ENCODE assay signal across 10 cellular contexts in the genomic region with DNA sequence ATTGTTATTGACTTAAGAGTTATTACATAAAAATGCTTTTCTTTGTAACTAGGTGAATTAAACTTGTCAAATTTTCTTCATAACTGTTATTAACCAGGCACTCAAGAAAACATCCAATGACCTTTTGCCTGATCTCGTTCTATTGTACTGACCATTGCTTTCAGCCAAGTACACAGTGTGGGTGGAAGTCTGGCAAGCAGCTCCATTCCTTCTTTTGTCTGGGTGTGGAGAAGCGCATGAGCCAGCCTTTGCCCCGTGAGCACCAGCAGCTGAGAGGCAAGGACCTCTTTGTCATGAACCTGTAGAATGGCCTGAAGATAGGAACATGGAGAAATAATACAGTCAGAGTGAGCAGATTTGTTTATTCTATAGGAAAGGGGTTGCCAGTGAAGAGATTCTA. TPM values are rescaled to one million over a fixed set of nuclear protein-coding genes. Genes with fewer than 3 reads are reported as not detected.
A peak's percentile ranks its signal among the peaks of the same experiment; 100 is the strongest.
DNase-seq lines count a peak whose midpoint lies in the region; ATAC-seq and TF ChIP-seq lines count a peak whose summit lies in the region.
"Had no signal": no experiment of that assay in that cellular context is flagged by ENCODE, and none has a peak within 500 bp of the region (broad histone marks: within the 10 kb centered on the region; RNA-seq: fewer than 3 reads in every experiment).

No MANE protein-coding gene starts in this region.

- intact Hi-C loops in CD8-positive, alpha-beta T cell (cut with DNase I, micrococcal nuclease): no loop called here
- intact Hi-C loops in ascending aorta (cut with DNase I) (no loop called here), Right ventricle myocardium inferior (cut with DNase I) (no loop called here), ovary (cut with DNase I) (no loop called here), mucosa of descending colon (cut with DNase I, micrococcal nuclease) (no loop called here)

- peaks cover 54% of the 10 kb centered on the region for H3K36me3 Mint-ChIP-seq in CD8-positive, alpha-beta T cell
- H3K36me3 Mint-ChIP-seq in activated CD4-positive, alpha-beta T cell treated with anti-CD3 and anti-CD28 coated beads, Interleukin-2, amount 10 ng/mL, durations not matched to agents 7 days and 5 days (ENCODE audit: low read depth): peaks cover 46% of the 10 kb centered on the region

- POLR2A ChIA-PET in CD8-positive, alpha-beta T cell (lab: Charles Lee): no interaction called here
- POLR2A ChIA-PET in activated CD4-positive, alpha-beta T cell treated with anti-CD3 and anti-CD28 coated beads, Interleukin-2, amount 10 ng/mL, durations not matched to agents 7 days and 5 days (lab: Charles Lee): no interaction called here

- peaks cover 17% of the 10 kb centered on the region for H3K36me3 ChIP-seq in CD8-positive, alpha-beta T cell (ENCODE audit: insufficient read depth, low read length)
- H3K36me3 ChIP-seq in ascending aorta (peaks cover 29 to 47% of the 10 kb centered on the region in 2 donors), ovary (no peaks in the 10 kb centered on the region), mucosa of descending colon (ENCODE audit: low read depth) (no peaks in the 10 kb centered on the region)

- no peaks in the 10 kb centered on the region for H3K27me3 Mint-ChIP-seq in CD8-positive, alpha-beta T cell (ENCODE audit: low read depth)
- no peaks in the 10 kb centered on the region for H3K27me3 Mint-ChIP-seq in activated CD4-positive, alpha-beta T cell treated with anti-CD3 and anti-CD28 coated beads, Interleukin-2, amount 10 ng/mL, durations not matched to agents 7 days and 5 days

- no peaks in the 10 kb centered on the region for H3K27me3 ChIP-seq in CD8-positive, alpha-beta T cell (ENCODE audit: insufficient read depth, low read length)
- H3K27me3 ChIP-seq in ascending aorta (no peaks in the 10 kb centered on the region), ovary (no peaks in the 10 kb centered on the region)

- no peak for ATAC-seq in CD8-positive, alpha-beta T cell
- ATAC-seq in Right ventricle myocardium inferior (peak; percentile 82), mucosa of descending colon (no peak)
- ATAC-seq: activated CD4-positive, CD25-positive, alpha-beta regulatory T cell treated with anti-CD3 and anti-CD28 coated beads, Interleukin-2, amount 50 U/mL, for 24 hours had no signal

- TF ChIP-seq EP300 in ovary (IDR thresholded peaks at IDR 0.05): no peak

- no peak for TF ChIP-seq CTCF in CD8-positive, alpha-beta T cell (IDR thresholded peaks at IDR 0.05)
- TF ChIP-seq CTCF in ascending aorta (IDR thresholded peaks at IDR 0.05): no peak
- TF ChIP-seq CTCF in ovary (IDR thresholded peaks at IDR 0.05): no peak
- no peak for TF ChIP-seq CTCF in mucosa of descending colon (IDR thresholded peaks at IDR 0.05)

- TF ChIP-seq POLR2A in ovary (IDR thresholded peaks at IDR 0.05): no peak

- no peaks in the 10 kb centered on the region for H3K9me3 ChIP-seq in CD8-positive, alpha-beta T cell (ENCODE audit: low read length)
- no peaks in the 10 kb centered on the region for H3K9me3 ChIP-seq in ascending aorta
- no peaks in the 10 kb centered on the region for H3K9me3 ChIP-seq in ovary
- no peaks in the 10 kb centered on the region for H3K9me3 ChIP-seq in mucosa of descending colon

- peak overlapping the region; percentile 76 for H3K27ac Mint-ChIP-seq in CD8-positive, alpha-beta T cell
- H3K27ac Mint-ChIP-seq in activated CD4-positive, alpha-beta T cell treated with anti-CD3 and anti-CD28 coated beads, Interleukin-2, amount 10 ng/mL, durations not matched to agents 7 days and 5 days: no peak overlapping the region

- H3K4me3 Mint-ChIP-seq in CD8-positive, alpha-beta T cell: no peak overlapping the region
- H3K4me3 Mint-ChIP-seq in activated CD4-positive, alpha-beta T cell treated with anti-CD3 and anti-CD28 coated beads, Interleukin-2, amount 10 ng/mL, durations not matched to agents 7 days and 5 days: no peak overlapping the region

- H3K9me3 Mint-ChIP-seq in CD8-positive, alpha-beta T cell: no peaks in the 10 kb centered on the region
- no peaks in the 10 kb centered on the region for H3K9me3 Mint-ChIP-seq in activated CD4-positive, alpha-beta T cell treated with anti-CD3 and anti-CD28 coated beads, Interleukin-2, amount 10 ng/mL, durations not matched to agents 7 days and 5 days

- CTCF ChIA-PET in CD8-positive, alpha-beta T cell (lab: Charles Lee): no interaction called here
- CTCF ChIA-PET in activated CD4-positive, alpha-beta T cell treated with anti-CD3 and anti-CD28 coated beads, Interleukin-2, amount 10 ng/mL, durations not matched to agents 7 days and 5 days (lab: Charles Lee): interaction anchor here (0.6 kb wide), 1 partner anchor 17 kb away, joined by 3 read pairs; no protein-coding TSS in a partner anchor

- H3K4me1 ChIP-seq in CD8-positive, alpha-beta T cell (ENCODE audit: insufficient read depth, low read length): no peaks in the 10 kb centered on the region
- H3K4me1 ChIP-seq in ascending aorta (no peaks in the 10 kb centered on the region), ovary (ENCODE audit: insufficient read depth) (peaks cover 5% of the 10 kb centered on the region), mucosa of descending colon (ENCODE audit: low read depth) (no peaks in the 10 kb centered on the region)

- WGBS in ovary, 3 donors: 10 to 13% (median 11%) methylated on average over 3 of the region's 3 CpGs

- H3K4me3 ChIP-seq in CD8-positive, alpha-beta T cell (ENCODE audit: low read depth, low read length): no peak overlapping the region
- H3K4me3 ChIP-seq in ascending aorta (no peak overlapping the region), ovary (no peak overlapping the region), mucosa of descending colon (no peak overlapping the region)
- H3K4me3 ChIP-seq: skin epidermis had no signal

- DNase-seq in CD8-positive, alpha-beta T cell: no peak
- no peak for DNase-seq in ascending aorta (ENCODE audit: low spot score in 2 of 2)
- no peak for DNase-seq in Right ventricle myocardium inferior (ENCODE audit: missing footprints)
- peak in 4 of 5 donors; percentile 24 to 57 (median 32) for DNase-seq in ovary
- no peak for DNase-seq in activated CD4-positive, alpha-beta T cell treated with anti-CD3 and anti-CD28 coated beads, Interleukin-2, amount 10 ng/mL, durations not matched to agents 7 days and 5 days
- DNase-seq in mucosa of descending colon: no peak
- DNase-seq in HT-29 (ENCODE audit: low spot score): no peak
- DNase-seq in activated CD4-positive, alpha-beta T cell treated with anti-CD3 and anti-CD28 coated beads, Interleukin-2, amount 50 U/mL, for 1 hour: no peak

- H3K4me1 Mint-ChIP-seq in CD8-positive, alpha-beta T cell (ENCODE audit: low read depth): peaks cover 1% of the 10 kb centered on the region
- H3K4me1 Mint-ChIP-seq in activated CD4-positive, alpha-beta T cell treated with anti-CD3 and anti-CD28 coated beads, Interleukin-2, amount 10 ng/mL, durations not matched to agents 7 days and 5 days: peaks cover 1% of the 10 kb centered on the region

- H3K27ac ChIP-seq in CD8-positive, alpha-beta T cell (ENCODE audit: low read depth, low read length): no peak overlapping the region
- H3K27ac ChIP-seq in ascending aorta: peak overlapping the region; percentile 2 to 40
- H3K27ac ChIP-seq in ovary: peak overlapping the region in 1 of 2 donors; percentile 27

RNA-seq across cellular contexts. Expression of a gene that starts 57.5 kb away (rescaled TPM):
- 10 to 100 TPM; 14.4 to 16.2 TPM for total RNA-seq in CD8-positive, alpha-beta T cell
- total RNA-seq in ascending aorta (41.0 TPM), Right ventricle myocardium inferior (82.3 TPM), ovary (10 to 100 TPM; 37.2 to 52.0 (median 43.0) TPM), mucosa of descending colon (10 to 100 TPM; 65.7 to 86.5 (median 73.6) TPM)
- polyA plus RNA-seq in ovary: 10 to 100 TPM; 35.3 to 52.9 TPM
- 10 to 100 TPM; 55.4 to 55.8 TPM for total RNA-seq in activated CD4-positive, alpha-beta T cell treated with anti-CD3 and anti-CD28 coated beads, Interleukin-2, amount 10 ng/mL, durations not matched to agents 7 days and 5 days
- total RNA-seq in HT-29 (2014; rRNA removed; shearing (Covaris generic)): 47.5 and 51.9 TPM in 2 replicates

Comparison
In these comparisons a context has a peak if more than half of its experiments do, and no peak if none do; other contexts are left out.
1. DNase-seq: peak in ovary (4 of 5); none in CD8-positive, alpha-beta T cell (0 of 7), ascending aorta (0 of 2), Right ventricle myocardium inferior (single experiment), activated CD4-positive, alpha-beta T cell treated with anti-CD3 and anti-CD28 coated beads, Interleukin-2, amount 10 ng/mL, durations not matched to agents 7 days and 5 days (single experiment), mucosa of descending colon (0 of 3), HT-29 (single experiment) and activated CD4-positive, alpha-beta T cell treated with anti-CD3 and anti-CD28 coated beads, Interleukin-2, amount 50 U/mL, for 1 hour (single experiment).